In genomic region chr5:1487079-1487764, GRCh38 we compare ENCODE assay signal across 24 cellular contexts. TPM values are rescaled to one million over a fixed set of nuclear protein-coding genes. Genes with fewer than 3 reads are reported as not detected.
"Had no signal": no experiment of that assay in that cellular context is flagged by ENCODE, and none has a peak within 500 bp of the region (broad histone marks: within the 10 kb centered on the region; RNA-seq: fewer than 3 reads in every experiment).

No MANE protein-coding gene starts in this region.

- H3K4me1 ChIP-seq: foreskin keratinocyte, left ventricle myocardium inferior had no signal

- H3K27me3 ChIP-seq: brain microvascular endothelial cell, foreskin keratinocyte had no signal

- H3K4me3 Mint-ChIP-seq: activated CD4-positive, alpha-beta T cell treated with anti-CD3 and anti-CD28 coated beads, Interleukin-2, amount 10 ng/mL, durations not matched to agents 24 days and 14 days; activated naive CD8-positive, alpha-beta T cell treated with anti-CD3 and anti-CD28 coated beads, Interleukin-2, amount 10 ng/mL, durations not matched to agents 7 days and 5 days; naive thymus-derived CD8-positive, alpha-beta T cell; T-cell had no signal

- H3K4me3 ChIP-seq: left ventricle myocardium inferior, mucosa of descending colon, skin epidermis, thoracic aorta had no signal

- H3K9me3 Mint-ChIP-seq: activated CD4-positive, alpha-beta T cell treated with anti-CD3 and anti-CD28 coated beads, Interleukin-2, amount 10 ng/mL, durations not matched to agents 24 days and 14 days; activated naive CD8-positive, alpha-beta T cell treated with anti-CD3 and anti-CD28 coated beads, Interleukin-2, amount 10 ng/mL, durations not matched to agents 7 days and 5 days; naive thymus-derived CD8-positive, alpha-beta T cell; T-cell had no signal

- ATAC-seq: foreskin keratinocyte; mucosa of descending colon; naive thymus-derived CD8-positive, alpha-beta T cell; right cardiac atrium; T-cell had no signal

- H3K9me3 ChIP-seq: left ventricle myocardium inferior, mucosa of descending colon, thoracic aorta had no signal

- H3K27ac Mint-ChIP-seq: activated CD4-positive, alpha-beta T cell treated with anti-CD3 and anti-CD28 coated beads, Interleukin-2, amount 10 ng/mL, durations not matched to agents 24 days and 14 days; activated naive CD8-positive, alpha-beta T cell treated with anti-CD3 and anti-CD28 coated beads, Interleukin-2, amount 10 ng/mL, durations not matched to agents 7 days and 5 days; progenitor cell of endocrine pancreas; T-cell had no signal

- DNase-seq: activated CD4-positive, alpha-beta T cell treated with anti-CD3 and anti-CD28 coated beads, Interleukin-2, amount 10 ng/mL, durations not matched to agents 24 days and 14 days; activated CD8-positive, alpha-beta memory T cell treated with anti-CD3 and anti-CD28 coated beads for 24 hours; activated naive CD4-positive, alpha-beta T cell; activated naive CD8-positive, alpha-beta T cell treated with anti-CD3 and anti-CD28 coated beads, Interleukin-2, amount 10 ng/mL, durations not matched to agents 7 days and 5 days; anterior cingulate cortex; brain microvascular endothelial cell; cerebellar nuclear complex; effector memory CD4-positive, alpha-beta T cell; foreskin keratinocyte; glutamatergic neuron; hypothalamus; left ventricle myocardium inferior; mucosa of descending colon; naive thymus-derived CD8-positive, alpha-beta T cell; stimulated activated CD4-positive, alpha-beta T cell treated with anti-CD3 and anti-CD28 coated beads, Interleukin-15, amount 100 ng/mL, for 24 hours; stimulated activated CD4-positive, alpha-beta T cell treated with anti-CD3 and anti-CD28 coated beads, Interleukin-4, amount 100 ng/mL, for 24 hours; T-cell; T1000 had no signal

- H3K27ac ChIP-seq: brain microvascular endothelial cell, foreskin keratinocyte, left ventricle myocardium inferior, skin epidermis, thoracic aorta had no signal

RNA-seq across cellular contexts. Expression of gene SLC6A3, which starts 42.0 kb away (rescaled TPM):
- total RNA-seq: activated CD4-positive, alpha-beta T cell treated with anti-CD3 and anti-CD28 coated beads, Interleukin-2, amount 10 ng/mL, durations not matched to agents 24 days and 14 days; foreskin keratinocyte; kidney epithelial cell; left ventricle myocardium inferior; mucosa of descending colon; progenitor cell of endocrine pancreas; right cardiac atrium; urinary bladder had no signal
- polyA plus RNA-seq: foreskin keratinocyte, right cardiac atrium had no signal
